In genomic region chr4:80259012-80259411, GRCh38 we compare ENCODE assay signal across 2 cellular contexts.
TF ChIP-seq lines count a peak whose summit lies in the region.

No MANE protein-coding gene starts in this region.

TF ChIP-seq in GM23338, 12 proteins besides CTCF, POLR2A, EP300 and RAD21:
- TF ChIP-seq POLR2AphosphoS5 (IDR thresholded peaks at IDR 0.05; ENCODE audit: low read depth) (no peak), NANOG (IDR thresholded peaks at IDR 0.05; ENCODE audit: borderline replicate concordance) (peak; percentile 19; the same call in 1 of the 2 replicates)

TF ChIP-seq in H1, 55 proteins besides CTCF, POLR2A, EP300 and RAD21:
- TF ChIP-seq PHF8 (conservative IDR thresholded peaks at IDR 0.05; ENCODE audit: low read depth, low read length) (no peak), YY1 (IDR thresholded peaks at IDR 0.05; ENCODE audit: low read depth, low read length) (no peak), SIN3A (conservative IDR thresholded peaks at IDR 0.05 in 1 of 2, IDR thresholded peaks at IDR 0.05 in 1 of 2; ENCODE audit: low read depth in 1 of 2, low read length in 2 of 2) (0 out of 4 replicates have a peak, but pooled peaks of 1 of the 2 experiments have one; percentile 64), ASH2L (IDR thresholded peaks at IDR 0.05; ENCODE audit: low read length) (peak; percentile 47), SUZ12 (IDR thresholded peaks at IDR 0.05; ENCODE audit: low read length) (no peak)
